Comparison of ENCODE assay signal across 8 cellular contexts in genomic region chr5:140113699-140114263, GRCh38. TPM values are rescaled to one million over a fixed set of nuclear protein-coding genes. Genes with fewer than 3 reads are reported as not detected.
DNase-seq lines count a peak whose midpoint lies in the region; ATAC-seq and TF ChIP-seq lines count a peak whose summit lies in the region.

Gene PURA (plus strand): TSS chr5:140114109. CDS start chr5:140114182, 73 bp downstream.

- TF ChIP-seq CTCF in AG09309 (IDR thresholded peaks at IDR 0.05; ENCODE audit: control insufficient read depth, insufficient read depth, low read depth, low read length, missing control alignments) (no peak), WTC11 (IDR thresholded peaks at IDR 0.05) (no peak; the same call in 1 of the 2 replicates), cardiac fibroblast (IDR thresholded peaks at IDR 0.05; ENCODE audit: low read depth, low read length) (no peak)

- CTCF ChIA-PET in WTC11 (lab: Charles Lee), result interaction anchor here (0.7 to 4.5 kb wide), 7 partner anchors 31 to 245 kb away, joined by 3 to 58 read pairs (median 5); partner anchors contain the start of gene NRG2

- peaks cover 77% of the 10 kb centered on the region for H3K27me3 Mint-ChIP-seq in WTC11 (ENCODE audit: low read depth)

- no peaks in the 10 kb centered on the region for H3K9me3 Mint-ChIP-seq in WTC11

- peaks cover 73% of the 10 kb centered on the region for H3K4me1 Mint-ChIP-seq in WTC11

- POLR2A ChIA-PET in WTC11 (lab: Charles Lee), result interaction anchor here (0.6 to 0.7 kb wide), 2 partner anchors 33 to 73 kb away, joined by 3 read pairs; no protein-coding TSS in a partner anchor

- H3K4me3 Mint-ChIP-seq in WTC11, result peak within 1 kb of the TSS; percentile 86

- DNase-seq in AG09309 (ENCODE audit: low read depth) (peak; percentile 75), NCI-H226 (peak; percentile 93), WTC11 (ENCODE audit: low spot score) (peak; percentile 96), cardiac fibroblast (ENCODE audit: low read depth in 2 of 2) (peak; percentile 93 to 95), islet precursor cell (peak; percentile 98)
- DNase-seq in stimulated activated CD4-positive, alpha-beta T cell treated with anti-CD3 and anti-CD28 coated beads, Interleukin-12 subunit alpha, Interleukin-12 subunit beta, amount 100 ng/mL, for 4 hours, result peak; percentile 94

- H3K4me3 ChIP-seq in AG09309 (ENCODE audit: control insufficient read depth, low read depth, low read length) (peak within 1 kb of the TSS; percentile 50), cardiac fibroblast (replicated peaks in 1 of 2; ENCODE audit: low read depth in 2 of 2, low read length in 2 of 2) (peak within 1 kb of the TSS; percentile 69 to 70)

- ATAC-seq in HG03175 (IDR thresholded peaks at IDR 0.05; ENCODE audit: unreplicated experiment) (peak; percentile 92), WTC11 (peak; percentile 85)

- no peaks in the 10 kb centered on the region for H3K36me3 Mint-ChIP-seq in WTC11

- peak; percentile 81 for TF ChIP-seq POLR2A in GM18951 (IDR thresholded peaks at IDR 0.05; ENCODE audit: extremely low read depth, insufficient read depth, insufficient read length)

- H3K27ac Mint-ChIP-seq in WTC11, result peak within 1 kb of the TSS; percentile 73; the same call in 1 of the 2 replicates

- in situ Hi-C loops in GM18951 (cut with MboI; ENCODE audit: low sequenced_read_pairs, unreplicated experiment), result no loop called here

TF ChIP-seq in WTC11, 78 proteins besides CTCF, POLR2A, EP300 and RAD21 (continues in another document):
- TF ChIP-seq ERG (CRISPR knock-in tag; IDR thresholded peaks at IDR 0.05) (no peak), HMGXB4 (CRISPR knock-in tag; IDR thresholded peaks at IDR 0.05) (peak; percentile 69), ZNF425 (CRISPR knock-in tag; conservative IDR thresholded peaks at IDR 0.05) (no peak), ZSCAN18 (CRISPR knock-in tag; IDR thresholded peaks at IDR 0.05) (no peak), SMAD4 (CRISPR knock-in tag; IDR thresholded peaks at IDR 0.05) (no peak), MAX (CRISPR knock-in tag; IDR thresholded peaks at IDR 0.05) (no peak; the same call in 1 of the 2 replicates), GTF2I (CRISPR knock-in tag; conservative IDR thresholded peaks at IDR 0.05) (no peak), IRF2 (CRISPR knock-in tag; IDR thresholded peaks at IDR 0.05; ENCODE audit: borderline replicate concordance, low read depth) (no peak), NFE2L1 (CRISPR knock-in tag; IDR thresholded peaks at IDR 0.05) (0 out of 2 replicates have a peak, but pooled peaks have one; percentile 25), ATF6 (CRISPR knock-in tag; IDR thresholded peaks at IDR 0.05) (no peak), NFATC4 (CRISPR knock-in tag; IDR thresholded peaks at IDR 0.05) (no peak), NR2C2 (CRISPR knock-in tag; IDR thresholded peaks at IDR 0.05) (no peak), IRF1 (CRISPR knock-in tag; IDR thresholded peaks at IDR 0.05) (no peak), EMX1 (CRISPR knock-in tag; IDR thresholded peaks at IDR 0.05) (no peak), NFYB (CRISPR knock-in tag; conservative IDR thresholded peaks at IDR 0.05; ENCODE audit: low read depth) (no peak), MLX (CRISPR knock-in tag; IDR thresholded peaks at IDR 0.05) (no peak), USF2 (CRISPR knock-in tag; IDR thresholded peaks at IDR 0.05) (peak; percentile 91), GRHL2 (CRISPR knock-in tag; IDR thresholded peaks at IDR 0.05; ENCODE audit: insufficient replicate concordance, severe bottlenecking) (no peak)

RNA-seq across cellular contexts. Expression of gene PURA, which starts in this region (rescaled TPM):
- total RNA-seq in WTC11 (2021), result 6.0 to 9.0 TPM (median 6.4 TPM) in 3 replicates

Comparison
In these comparisons a context has a peak if more than half of its experiments do, and no peak if none do; other contexts are left out.
1. Peak in every context shown above with its lines: DNase-seq, ATAC-seq and H3K4me3 ChIP-seq.